26 cellular contexts compared by ENCODE assay signal in the genomic region with DNA sequence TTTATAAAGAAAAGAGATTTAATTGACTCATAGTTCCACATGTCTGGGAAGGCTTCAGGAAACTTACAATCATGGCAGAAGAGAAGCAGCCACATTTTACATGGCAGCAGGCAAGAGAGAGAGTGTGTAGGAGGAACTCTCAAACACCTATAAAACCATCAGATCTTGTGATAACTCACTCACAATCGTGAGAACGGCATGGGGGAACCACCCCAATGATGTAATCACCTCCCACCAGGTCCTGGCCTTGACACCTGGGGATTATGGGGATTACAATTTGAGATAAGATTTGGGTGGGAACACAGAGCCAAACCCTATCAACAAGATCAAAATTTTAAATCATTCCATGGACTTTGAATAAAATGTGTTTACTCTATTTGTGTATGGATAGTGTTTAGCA.
"Had no signal": no experiment of that assay in that cellular context is flagged by ENCODE, and none has a peak within 500 bp of the region (broad histone marks: within the 10 kb centered on the region; RNA-seq: fewer than 3 reads in every experiment).

No MANE protein-coding gene starts in this region.

- H3K4me3 ChIP-seq: coronary artery, dorsolateral prefrontal cortex, esophagus squamous epithelium, gastrocnemius medialis, heart right ventricle, left lung, lower lobe of right lung had no signal

- FAIRE-seq: colon, islet of Langerhans, keratinocyte had no signal

- H3K27ac ChIP-seq: coronary artery, dorsolateral prefrontal cortex, epithelial cell of prostate, esophagus squamous epithelium, gastrocnemius medialis, heart right ventricle, left lung, lower lobe of right lung had no signal

- H3K4me1 ChIP-seq: esophagus squamous epithelium, gastrocnemius medialis, heart right ventricle, left lung, lower lobe of right lung had no signal

- H3K9me3 ChIP-seq: esophagus squamous epithelium, gastrocnemius medialis, heart right ventricle, left lung, lower lobe of right lung had no signal

- DNase-seq: dermis blood vessel endothelial cell; dorsolateral prefrontal cortex; effector CD4-positive, alpha-beta T cell; effector memory CD4-positive, alpha-beta T cell; erythroblast; esophagus squamous epithelium; foreskin fibroblast; foreskin melanocyte; gastrocnemius medialis; glutamatergic neuron; head of caudate nucleus; heart right ventricle; hippocampal formation; left cardiac atrium; left lung; left ventricle myocardium superior; lower lobe of right lung; mesenchymal stem cell; midbrain; naive thymus-derived CD4-positive, alpha-beta T cell had no signal

- H3K27me3 ChIP-seq: dorsolateral prefrontal cortex, esophagus squamous epithelium, gastrocnemius medialis, left lung had no signal

- H3K36me3 ChIP-seq: esophagus squamous epithelium, gastrocnemius medialis, heart right ventricle, left lung, lower lobe of right lung had no signal

- ATAC-seq: esophagus mucosa; gastrocnemius medialis; heart right ventricle; left cardiac atrium; left lung; left ventricle myocardium superior; lower lobe of right lung; naive thymus-derived CD4-positive, alpha-beta T cell had no signal
